ENCODE assay signal across 8 cellular contexts in genomic region chr2:62705007-62705829, GRCh38. TPM values are rescaled to one million over a fixed set of nuclear protein-coding genes. Genes with fewer than 3 reads are reported as not detected.
A peak's percentile ranks its signal among the peaks of the same experiment; 100 is the strongest.
DNase-seq lines count a peak whose midpoint lies in the region; ATAC-seq and TF ChIP-seq lines count a peak whose summit lies in the region.

Gene EHBP1, plus strand, starts transcription at chr2:62705713. Its CDS starts 1,479 bp downstream, at chr2:62707192.

- H3K4me1 Mint-ChIP-seq in activated CD4-positive, alpha-beta T cell treated with anti-CD3 and anti-CD28 coated beads, Interleukin-2, amount 10 ng/mL, durations not matched to agents 24 days and 14 days: peaks cover 27% of the 10 kb centered on the region

- H3K36me3 ChIP-seq in BJ (ENCODE audit: control insufficient read depth, insufficient read depth, low read length): no peaks in the 10 kb centered on the region
- H3K36me3 ChIP-seq in colonic mucosa: no peaks in the 10 kb centered on the region

- intact Hi-C loops in activated CD4-positive, alpha-beta T cell treated with anti-CD3 and anti-CD28 coated beads, Interleukin-2, amount 10 ng/mL, durations not matched to agents 24 days and 14 days (cut with micrococcal nuclease): loop anchor here (1.0 to 10.0 kb wide), 10 partner anchors 199 to 1948 kb away; partner anchors contain the start of genes B3GNT2, CCT4, MDH1 and OTX1
- intact Hi-C loops in colonic mucosa (cut with DNase I): loop anchor here (10.0 kb wide), 1 partner anchor 200 kb away; the partner anchor contains the start of gene TMEM17

- H3K4me3 Mint-ChIP-seq in activated CD4-positive, alpha-beta T cell treated with anti-CD3 and anti-CD28 coated beads, Interleukin-2, amount 10 ng/mL, durations not matched to agents 24 days and 14 days: peak within 1 kb of the TSS; percentile 84

- DNase-seq in BJ (ENCODE audit: low read depth): peak; percentile 99
- peak; percentile 99 for DNase-seq in NCI-H526 treated with DMSO at 0.1 percent for 48 hours (lab: John Stamatoyannopoulos, UW)
- peak; percentile 100 for DNase-seq in activated CD4-positive, alpha-beta T cell treated with anti-CD3 and anti-CD28 coated beads, Interleukin-2, amount 10 ng/mL, durations not matched to agents 24 days and 14 days
- peak; percentile 99 for DNase-seq in colonic mucosa
- DNase-seq in kidney tubule cell (ENCODE audit: low spot score): peak; percentile 100
- DNase-seq in stimulated activated CD4-positive, alpha-beta T cell treated with anti-CD3 and anti-CD28 coated beads, Interleukin-1b, Interleukin-23, amount 100 ng/mL, for 24 hours (ENCODE audit: low read depth in 4 of 4, low spot score in 1 of 4): peak; percentile 95 to 96 (median 95)

- H3K9me3 ChIP-seq in colonic mucosa: no peaks in the 10 kb centered on the region

- peaks cover 12% of the 10 kb centered on the region for H3K27me3 Mint-ChIP-seq in activated CD4-positive, alpha-beta T cell treated with anti-CD3 and anti-CD28 coated beads, Interleukin-2, amount 10 ng/mL, durations not matched to agents 24 days and 14 days

- ATAC-seq in GM19324 (IDR thresholded peaks at IDR 0.05; ENCODE audit: low FRiP score, unreplicated experiment) (peak; percentile 98), HG03469 (IDR thresholded peaks at IDR 0.05; ENCODE audit: unreplicated experiment) (peak; percentile 94)

- POLR2A ChIA-PET in BJ (lab: Charles Lee): interaction anchor here (0.6 to 0.8 kb wide), 4 partner anchors 27 to 288 kb away, joined by 3 to 17 read pairs (median 4); no protein-coding TSS in a partner anchor

- H3K27me3 ChIP-seq in BJ (ENCODE audit: control insufficient read depth, insufficient read depth, low read length): no peaks in the 10 kb centered on the region
- no peaks in the 10 kb centered on the region for H3K27me3 ChIP-seq in colonic mucosa

- H3K27ac ChIP-seq in colonic mucosa: peak within 1 kb of the TSS; percentile 85

- H3K9me3 Mint-ChIP-seq in activated CD4-positive, alpha-beta T cell treated with anti-CD3 and anti-CD28 coated beads, Interleukin-2, amount 10 ng/mL, durations not matched to agents 24 days and 14 days: no peaks in the 10 kb centered on the region

- H3K4me1 ChIP-seq in colonic mucosa: peaks cover 3% of the 10 kb centered on the region

- peak within 1 kb of the TSS; percentile 46 for H3K27ac Mint-ChIP-seq in activated CD4-positive, alpha-beta T cell treated with anti-CD3 and anti-CD28 coated beads, Interleukin-2, amount 10 ng/mL, durations not matched to agents 24 days and 14 days

- no peak for TF ChIP-seq CTCF in BJ (IDR thresholded peaks at IDR 0.05; ENCODE audit: insufficient read depth, low read depth, low read length)
- no peak for TF ChIP-seq CTCF in colonic mucosa (IDR thresholded peaks at IDR 0.05)

- H3K4me3 ChIP-seq in BJ (ENCODE audit: low read depth, low read length) (peak within 1 kb of the TSS; percentile 71), colonic mucosa (peak within 1 kb of the TSS; percentile 78)

- H3K36me3 Mint-ChIP-seq in activated CD4-positive, alpha-beta T cell treated with anti-CD3 and anti-CD28 coated beads, Interleukin-2, amount 10 ng/mL, durations not matched to agents 24 days and 14 days (ENCODE audit: low read depth): peaks cover 11% of the 10 kb centered on the region

- CTCF ChIA-PET in BJ (lab: Yijun Ruan, JAX): interaction anchor here (0.6 to 1.4 kb wide), 5 partner anchors 19 to 248 kb away, joined by 3 to 7 read pairs (median 3); partner anchors contain the start of gene TMEM17

- peak within 1 kb of the TSS; percentile 71 to 74 for H3K9ac ChIP-seq in colonic mucosa (ENCODE audit: low read depth in 2 of 2, low read length in 2 of 2)

RNA-seq across cellular contexts. Expression of gene EHBP1, which starts in this region (rescaled TPM):
- polyA plus RNA-seq in BJ (2011; rRNA removed): 43.8 and 61.5 TPM in 2 replicates
- polyA minus RNA-seq in BJ (2011; rRNA and poly(A)+ RNA removed): 66.3 and 68.8 TPM in 2 replicates
- total RNA-seq in activated CD4-positive, alpha-beta T cell treated with anti-CD3 and anti-CD28 coated beads, Interleukin-2, amount 10 ng/mL, durations not matched to agents 24 days and 14 days: 23.9 and 27.4 TPM in 2 replicates
- total RNA-seq in colonic mucosa: 10 to 100 TPM; 23.6 to 32.7 TPM

Comparison
In these comparisons a context has a peak if more than half of its experiments do, and no peak if none do; other contexts are left out.
1. Peak in every context shown above with its lines: DNase-seq, ATAC-seq, H3K4me3 ChIP-seq and H3K27ac ChIP-seq.